9 cellular contexts compared by ENCODE assay signal in the genomic region with DNA sequence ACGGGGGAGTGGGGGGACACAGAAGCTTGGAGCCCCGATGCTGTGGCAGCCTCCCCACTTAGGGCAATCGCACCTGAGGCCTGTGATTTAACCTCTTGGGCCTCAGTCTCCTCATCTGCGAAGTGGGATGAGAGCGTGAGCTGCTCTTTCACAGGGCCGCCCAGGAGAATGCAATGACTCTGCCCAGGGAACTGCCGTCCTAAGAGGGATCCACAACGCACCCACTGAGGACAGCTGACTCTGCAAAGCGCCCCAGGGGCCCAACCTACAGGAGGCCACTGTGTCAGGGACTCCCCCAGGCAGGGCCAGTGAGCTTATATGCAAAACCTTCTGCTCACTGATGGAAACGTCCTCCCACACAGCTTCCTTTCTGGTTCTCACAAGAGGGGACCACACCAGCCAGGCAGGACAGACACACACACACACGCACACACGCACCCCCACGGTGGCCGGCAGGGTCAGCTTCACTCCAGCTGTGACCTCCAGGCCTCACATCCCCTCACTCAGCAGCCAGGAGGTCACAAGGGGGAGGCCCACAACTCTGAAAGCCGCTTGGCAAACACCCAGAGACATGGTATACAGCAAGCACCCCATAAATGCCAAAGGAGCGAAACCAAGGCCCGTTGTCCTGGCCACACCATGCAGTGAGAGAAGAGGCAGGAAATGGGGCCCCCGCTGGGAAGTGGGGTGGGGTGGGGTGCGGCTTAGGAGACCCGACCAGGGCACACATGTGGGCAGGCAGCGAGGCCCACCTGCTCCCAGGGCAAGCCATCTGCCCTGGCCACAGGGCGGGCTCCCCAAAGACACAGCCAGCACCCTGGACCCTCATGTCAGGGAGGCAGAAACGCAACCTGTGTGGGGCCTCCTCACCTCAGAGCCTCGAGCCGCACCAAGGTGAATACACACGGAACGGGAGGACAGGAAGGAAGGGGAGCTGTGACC.
DNase-seq lines count a peak whose midpoint lies in the region; ATAC-seq, FAIRE-seq and TF ChIP-seq lines count a peak whose summit lies in the region.
"Had no signal": no experiment of that assay in that cellular context is flagged by ENCODE, and none has a peak within 500 bp of the region (broad histone marks: within the 10 kb centered on the region; RNA-seq: fewer than 3 reads in every experiment).

No MANE protein-coding gene starts in this region.

- H3K4me1 Mint-ChIP-seq in activated CD4-positive, alpha-beta memory T cell treated with anti-CD3 and anti-CD28 coated beads, Interleukin-2, amount 10 ng/mL, durations not matched to agents 7 days and 5 days: peaks cover 22% of the 10 kb centered on the region
- H3K4me1 Mint-ChIP-seq in osteocyte (ENCODE audit: unreplicated experiment): peaks cover 22% of the 10 kb centered on the region

- H3K27ac ChIP-seq in gastroesophageal sphincter: peak overlapping the region in 2 of 4 donors; percentile 49 to 86
- H3K27ac ChIP-seq: SK-N-MC had no signal

- no peak for TF ChIP-seq POLR2A in gastroesophageal sphincter (IDR thresholded peaks at IDR 0.05)

- 60 to 93% methylated on average over 1 to 3 of the region's 27 CpGs for WGBS in gastroesophageal sphincter (ENCODE audit: low coverage in 1 of 2), 2 donors

- no peaks in the 10 kb centered on the region for H3K27me3 Mint-ChIP-seq in activated CD4-positive, alpha-beta memory T cell treated with anti-CD3 and anti-CD28 coated beads, Interleukin-2, amount 10 ng/mL, durations not matched to agents 7 days and 5 days
- H3K27me3 Mint-ChIP-seq in osteocyte (ENCODE audit: unreplicated experiment): no peaks in the 10 kb centered on the region

- H3K4me3 Mint-ChIP-seq in activated CD4-positive, alpha-beta memory T cell treated with anti-CD3 and anti-CD28 coated beads, Interleukin-2, amount 10 ng/mL, durations not matched to agents 7 days and 5 days: no peak overlapping the region
- no peak overlapping the region for H3K4me3 Mint-ChIP-seq in osteocyte (ENCODE audit: unreplicated experiment)

- TF ChIP-seq CTCF in gastroesophageal sphincter (IDR thresholded peaks at IDR 0.05) (no peak), osteocyte (IDR thresholded peaks at IDR 0.05) (no peak)

- H3K4me3 ChIP-seq in gastroesophageal sphincter: no peak overlapping the region
- H3K4me3 ChIP-seq: SK-N-MC had no signal

- POLR2A ChIA-PET in activated CD4-positive, alpha-beta memory T cell treated with anti-CD3 and anti-CD28 coated beads, Interleukin-2, amount 10 ng/mL, durations not matched to agents 7 days and 5 days (lab: Charles Lee): interaction anchor here (1.0 to 1.2 kb wide), 3 partner anchors 40 to 52 kb away, joined by 3 to 4 read pairs (median 3); no protein-coding TSS in a partner anchor

- peak overlapping the region; percentile 72 for H3K27ac Mint-ChIP-seq in activated CD4-positive, alpha-beta memory T cell treated with anti-CD3 and anti-CD28 coated beads, Interleukin-2, amount 10 ng/mL, durations not matched to agents 7 days and 5 days
- no peak overlapping the region for H3K27ac Mint-ChIP-seq in osteocyte (ENCODE audit: unreplicated experiment)

- no peaks in the 10 kb centered on the region for H3K27me3 ChIP-seq in gastroesophageal sphincter

- CTCF ChIA-PET in activated CD4-positive, alpha-beta memory T cell treated with anti-CD3 and anti-CD28 coated beads, Interleukin-2, amount 10 ng/mL, durations not matched to agents 7 days and 5 days (lab: Charles Lee): interaction anchor here (0.9 to 1.4 kb wide), 3 partner anchors 9 to 52 kb away, joined by 3 to 4 read pairs (median 3); no protein-coding TSS in a partner anchor

- DNase-seq in GM19239 (ENCODE audit: insufficient read length, low spot score) (peak; percentile 97), AG08395 (ENCODE audit: low spot score) (no peak), osteocyte (ENCODE audit: extremely low spot score, unreplicated experiment) (no peak), DMS53 treated with DMSO at 0.1 percent for 48 hours (lab: John Stamatoyannopoulos, UW; ENCODE audit: unreplicated experiment) (no peak)
- peak; percentile 38 for DNase-seq in activated CD4-positive, alpha-beta memory T cell treated with anti-CD3 and anti-CD28 coated beads, Interleukin-2, amount 10 ng/mL, durations not matched to agents 7 days and 5 days
- peak; percentile 76 for DNase-seq in stimulated activated CD4-positive, alpha-beta T cell treated with anti-CD3 and anti-CD28 coated beads, Interleukin-1b, Interleukin-23, amount 100 ng/mL, for 48 hours

- no peaks in the 10 kb centered on the region for H3K9me3 ChIP-seq in gastroesophageal sphincter

- no peaks in the 10 kb centered on the region for H3K9me3 Mint-ChIP-seq in activated CD4-positive, alpha-beta memory T cell treated with anti-CD3 and anti-CD28 coated beads, Interleukin-2, amount 10 ng/mL, durations not matched to agents 7 days and 5 days
- no peaks in the 10 kb centered on the region for H3K9me3 Mint-ChIP-seq in osteocyte (ENCODE audit: unreplicated experiment)

- peak; percentile 99 for FAIRE-seq in GM19239 (lab: Jason Lieb, UNC)

- peaks cover 4 to 96% (median 48%) of the 10 kb centered on the region in 3 donors for H3K4me1 ChIP-seq in gastroesophageal sphincter

- ATAC-seq in HG03025 (IDR thresholded peaks at IDR 0.05; ENCODE audit: low FRiP score, unreplicated experiment) (peak; percentile 79), gastroesophageal sphincter (no peak)

- TF ChIP-seq EP300 in gastroesophageal sphincter (IDR thresholded peaks at IDR 0.05): no peak

- H3K36me3 ChIP-seq in gastroesophageal sphincter: peaks cover 0 to 25% of the 10 kb centered on the region in 2 donors

- peaks cover 4% of the 10 kb centered on the region for H3K36me3 Mint-ChIP-seq in activated CD4-positive, alpha-beta memory T cell treated with anti-CD3 and anti-CD28 coated beads, Interleukin-2, amount 10 ng/mL, durations not matched to agents 7 days and 5 days (ENCODE audit: low read depth)
- peaks cover 10% of the 10 kb centered on the region for H3K36me3 Mint-ChIP-seq in osteocyte (ENCODE audit: unreplicated experiment)

Comparison
In these comparisons a context has a peak if more than half of its experiments do, and no peak if none do; other contexts are left out.
1. DNase-seq: peak in GM19239 (single experiment), activated CD4-positive, alpha-beta memory T cell treated with anti-CD3 and anti-CD28 coated beads, Interleukin-2, amount 10 ng/mL, durations not matched to agents 7 days and 5 days (single experiment) and stimulated activated CD4-positive, alpha-beta T cell treated with anti-CD3 and anti-CD28 coated beads, Interleukin-1b, Interleukin-23, amount 100 ng/mL, for 48 hours (single experiment); none in AG08395 (single experiment), osteocyte (single experiment) and DMS53 treated with DMSO at 0.1 percent for 48 hours (single experiment).